ENCODE assay signal across 9 cellular contexts in genomic region chr5:146203872-146204192, GRCh38. TPM values are rescaled to one million over a fixed set of nuclear protein-coding genes. Genes with fewer than 3 reads are reported as not detected.
DNase-seq lines count a peak whose midpoint lies in the region; ATAC-seq and TF ChIP-seq lines count a peak whose summit lies in the region.
"Had no signal": no experiment of that assay in that cellular context is flagged by ENCODE, and none has a peak within 500 bp of the region (broad histone marks: within the 10 kb centered on the region; RNA-seq: fewer than 3 reads in every experiment).

No MANE protein-coding gene starts in this region.

- peak; percentile 5 for ATAC-seq in GM21717 (IDR thresholded peaks at IDR 0.05; ENCODE audit: unreplicated experiment)

- TF ChIP-seq POLR2A in NB4 (IDR thresholded peaks at IDR 0.05; ENCODE audit: extremely low read depth, insufficient read length), result no peak
- no peak for TF ChIP-seq POLR2A in erythroblast (IDR thresholded peaks at IDR 0.05; ENCODE audit: low read length)

- no peak for DNase-seq in NB4 (ENCODE audit: low read depth)
- no peak for DNase-seq in fibroblast of the aortic adventitia (ENCODE audit: low read depth)
- no peak for DNase-seq in skeletal muscle cell (ENCODE audit: low read depth)
- DNase-seq in erythroblast (lab: John Stamatoyannopoulos, UW), result no peak
- DNase-seq in activated T-helper 1 cell treated with anti-CD3 and anti-CD28 coated beads, Interleukin-12 subunit alpha, Interleukin-12 subunit beta, Interleukin-2, Interleukin-4 antibody, amounts not matched to agents 30 ng/mL and 10 ng/mL and 1 ng/mL, durations not matched to agents 14 hours and 24 hours and 36 hours (ENCODE audit: low spot score), result no peak
- no peak for DNase-seq in activated naive CD4-positive, alpha-beta T cell treated with Interleukin-2 at 50 U/mL for 16 hours
- DNase-seq in NAMALWA (ENCODE audit: low spot score), result no peak

- H3K27me3 Mint-ChIP-seq in activated T-helper 1 cell treated with anti-CD3 and anti-CD28 coated beads, Interleukin-12 subunit alpha, Interleukin-12 subunit beta, Interleukin-2, Interleukin-4 antibody, amounts not matched to agents 30 ng/mL and 10 ng/mL and 1 ng/mL, durations not matched to agents 14 hours and 24 hours and 36 hours (ENCODE audit: insufficient read depth), result no peaks in the 10 kb centered on the region
- H3K27me3 Mint-ChIP-seq: activated B cell treated with CpG ODN at 0.5 μM for 24 hours had no signal

- H3K4me3 Mint-ChIP-seq in activated T-helper 1 cell treated with anti-CD3 and anti-CD28 coated beads, Interleukin-12 subunit alpha, Interleukin-12 subunit beta, Interleukin-2, Interleukin-4 antibody, amounts not matched to agents 30 ng/mL and 10 ng/mL and 1 ng/mL, durations not matched to agents 14 hours and 24 hours and 36 hours, result no peak overlapping the region
- H3K4me3 Mint-ChIP-seq: activated B cell treated with CpG ODN at 0.5 μM for 24 hours had no signal

- H3K36me3 Mint-ChIP-seq in activated T-helper 1 cell treated with anti-CD3 and anti-CD28 coated beads, Interleukin-12 subunit alpha, Interleukin-12 subunit beta, Interleukin-2, Interleukin-4 antibody, amounts not matched to agents 30 ng/mL and 10 ng/mL and 1 ng/mL, durations not matched to agents 14 hours and 24 hours and 36 hours (ENCODE audit: low read depth), result no peaks in the 10 kb centered on the region

- intact Hi-C loops in activated T-helper 1 cell treated with anti-CD3 and anti-CD28 coated beads, Interleukin-12 subunit alpha, Interleukin-12 subunit beta, Interleukin-2, Interleukin-4 antibody, amounts not matched to agents 30 ng/mL and 10 ng/mL and 1 ng/mL, durations not matched to agents 14 hours and 24 hours and 36 hours (cut with micrococcal nuclease), result loop anchor here (1.0 to 2.0 kb wide), 5 partner anchors 22 to 267 kb away; partner anchors contain the start of genes LARS1, SH3RF2 and TCERG1

- H3K4me1 Mint-ChIP-seq in activated T-helper 1 cell treated with anti-CD3 and anti-CD28 coated beads, Interleukin-12 subunit alpha, Interleukin-12 subunit beta, Interleukin-2, Interleukin-4 antibody, amounts not matched to agents 30 ng/mL and 10 ng/mL and 1 ng/mL, durations not matched to agents 14 hours and 24 hours and 36 hours (ENCODE audit: low read depth), result peaks cover 1% of the 10 kb centered on the region

- TF ChIP-seq CTCF in NB4 (IDR thresholded peaks at IDR 0.05; ENCODE audit: low read depth, low read length) (no peak), fibroblast of the aortic adventitia (IDR thresholded peaks at IDR 0.05; ENCODE audit: insufficient read depth, low read length) (no peak)

- H3K9me3 Mint-ChIP-seq in activated T-helper 1 cell treated with anti-CD3 and anti-CD28 coated beads, Interleukin-12 subunit alpha, Interleukin-12 subunit beta, Interleukin-2, Interleukin-4 antibody, amounts not matched to agents 30 ng/mL and 10 ng/mL and 1 ng/mL, durations not matched to agents 14 hours and 24 hours and 36 hours, result no peaks in the 10 kb centered on the region
- H3K9me3 Mint-ChIP-seq: activated B cell treated with CpG ODN at 0.5 μM for 24 hours had no signal

- peak overlapping the region; percentile 72 for H3K4me3 ChIP-seq in NB4 (ENCODE audit: low read depth, low read length)
- peak overlapping the region; percentile 88 for H3K4me3 ChIP-seq in fibroblast of the aortic adventitia (ENCODE audit: low read depth, low read length)
- peak overlapping the region; percentile 89 for H3K4me3 ChIP-seq in skeletal muscle cell (ENCODE audit: low read depth, low read length)

- H3K27ac Mint-ChIP-seq in activated T-helper 1 cell treated with anti-CD3 and anti-CD28 coated beads, Interleukin-12 subunit alpha, Interleukin-12 subunit beta, Interleukin-2, Interleukin-4 antibody, amounts not matched to agents 30 ng/mL and 10 ng/mL and 1 ng/mL, durations not matched to agents 14 hours and 24 hours and 36 hours, result no peak overlapping the region
- H3K27ac Mint-ChIP-seq: activated B cell treated with CpG ODN at 0.5 μM for 24 hours had no signal

RNA-seq across cellular contexts. Expression of gene RBM27, which starts 0.4 kb away (rescaled TPM):
- total RNA-seq in fibroblast of the aortic adventitia (ENCODE audit: low replicate concordance), result 6.6 and 28.5 TPM in 2 replicates
- 31.2 and 33.5 TPM in 2 replicates for total RNA-seq in activated T-helper 1 cell treated with anti-CD3 and anti-CD28 coated beads, Interleukin-12 subunit alpha, Interleukin-12 subunit beta, Interleukin-2, Interleukin-4 antibody, amounts not matched to agents 30 ng/mL and 10 ng/mL and 1 ng/mL, durations not matched to agents 14 hours and 24 hours and 36 hours

RNA-seq across cellular contexts. Expression of gene LARS1, which starts 21.4 kb away (rescaled TPM):
- total RNA-seq in fibroblast of the aortic adventitia (ENCODE audit: low replicate concordance), result 216 and 226 TPM in 2 replicates
- total RNA-seq in activated T-helper 1 cell treated with anti-CD3 and anti-CD28 coated beads, Interleukin-12 subunit alpha, Interleukin-12 subunit beta, Interleukin-2, Interleukin-4 antibody, amounts not matched to agents 30 ng/mL and 10 ng/mL and 1 ng/mL, durations not matched to agents 14 hours and 24 hours and 36 hours, result 134 and 144 TPM in 2 replicates
